Comparison of ENCODE assay signal across 20 cellular contexts in genomic region chr1:23845163-23845562, GRCh38. TPM values are rescaled to one million over a fixed set of nuclear protein-coding genes. Genes with fewer than 3 reads are reported as not detected.
A peak's percentile ranks its signal among the peaks of the same experiment; 100 is the strongest.
DNase-seq lines count a peak whose midpoint lies in the region; ATAC-seq and TF ChIP-seq lines count a peak whose summit lies in the region.
"Had no signal": no experiment of that assay in that cellular context is flagged by ENCODE, and none has a peak within 500 bp of the region (broad histone marks: within the 10 kb centered on the region; RNA-seq: fewer than 3 reads in every experiment).

No MANE protein-coding gene starts in this region.

- no peak overlapping the region for H2AFZ ChIP-seq in neural progenitor cell (replicated peaks)

- peak; percentile 11 for DNase-seq in NCI-H2196 (lab: John Stamatoyannopoulos, UW; ENCODE audit: unreplicated experiment)
- DNase-seq in NCI-H2196 treated with DMSO at 0.1 percent for 48 hours (lab: John Stamatoyannopoulos, UW; ENCODE audit: unreplicated experiment), result no peak
- peak; percentile 33 for DNase-seq in OCI-M1 (lab: John Stamatoyannopoulos, UW)
- no peak for DNase-seq in neural progenitor cell (ENCODE audit: low spot score)
- no peak for DNase-seq in activated naive CD4-positive, alpha-beta T cell treated with anti-CD3 and anti-CD28 coated beads, Interleukin-2, amount 50 U/mL, for 72 hours (ENCODE audit: low spot score in 2 of 2)
- DNase-seq in NCI-H2171 treated with DMSO at 0.1 percent for 48 hours (lab: John Stamatoyannopoulos, UW), result no peak
- DNase-seq in suprapubic skin (ENCODE audit: low spot score in 2 of 2), result no peak
- DNase-seq: 8988T; CD4-positive, alpha-beta memory T cell; DMS53; GDM1; Kasumi-1; NCI-H1105; NCI-H146; NCI-H2029; NCI-H524 treated with DMSO at 0.1 percent for 48 hours; NCI-H82; SIG-M5 had no signal

- no peak for TF ChIP-seq POLR2A in suprapubic skin (IDR thresholded peaks at IDR 0.05)

- peaks cover 7% of the 10 kb centered on the region for H3K27me3 Mint-ChIP-seq in neural progenitor cell (ENCODE audit: insufficient read depth, low read depth)
- H3K27me3 Mint-ChIP-seq: CD4-positive, alpha-beta memory T cell had no signal

- ATAC-seq in activated naive CD4-positive, alpha-beta T cell treated with anti-CD3 and anti-CD28 coated beads, Interleukin-2, amount 50 U/mL, for 72 hours, result no peak
- ATAC-seq: SK-N-SH treated with all-trans-retinoic acid at 6 μM for 48 hours had no signal

- H3K9me3 Mint-ChIP-seq in neural progenitor cell, result no peaks in the 10 kb centered on the region
- no peaks in the 10 kb centered on the region for H3K9me3 Mint-ChIP-seq in activated naive CD4-positive, alpha-beta T cell treated with anti-CD3 and anti-CD28 coated beads, Interleukin-2, amount 50 U/mL, for 72 hours

- no peak overlapping the region for H3K9ac ChIP-seq in neural progenitor cell
- H3K9ac ChIP-seq: BLaER1 treated with 17β-estradiol and CSF1 and Interleukin-3, amounts not matched to agents 10 nM and 100 nM had no signal

- H3F3A ChIP-seq in neural progenitor cell (ENCODE audit: low read depth), result no peaks in the 10 kb centered on the region

- H3K4me1 Mint-ChIP-seq in neural progenitor cell, result no peaks in the 10 kb centered on the region
- H3K4me1 Mint-ChIP-seq: CD4-positive, alpha-beta memory T cell had no signal

- no peak overlapping the region for H3K4me3 Mint-ChIP-seq in neural progenitor cell
- H3K4me3 Mint-ChIP-seq: CD4-positive, alpha-beta memory T cell had no signal

- TF ChIP-seq CTCF in neural progenitor cell (IDR thresholded peaks at IDR 0.05), result no peak
- TF ChIP-seq CTCF in suprapubic skin (IDR thresholded peaks at IDR 0.05), result no peak

- WGBS in suprapubic skin, result 96% methylated on average over 2 of the region's 2 CpGs

- H3K4me1 ChIP-seq in neural progenitor cell (no peaks in the 10 kb centered on the region), suprapubic skin (no peaks in the 10 kb centered on the region)
- H3K4me1 ChIP-seq: BLaER1 treated with 17β-estradiol and CSF1 and Interleukin-3, amounts not matched to agents 10 nM and 100 nM had no signal

- H3K79me2 ChIP-seq in neural progenitor cell (ENCODE audit: low read depth), result no peaks in the 10 kb centered on the region

- H3K27me3 ChIP-seq in neural progenitor cell, result no peaks in the 10 kb centered on the region
- H3K27me3 ChIP-seq in suprapubic skin, result no peaks in the 10 kb centered on the region
- H3K27me3 ChIP-seq: BLaER1 treated with 17β-estradiol and CSF1 and Interleukin-3, amounts not matched to agents 10 nM and 100 nM had no signal

- H3K36me3 Mint-ChIP-seq in neural progenitor cell, result no peaks in the 10 kb centered on the region
- H3K36me3 Mint-ChIP-seq in activated naive CD4-positive, alpha-beta T cell treated with anti-CD3 and anti-CD28 coated beads, Interleukin-2, amount 50 U/mL, for 72 hours, result peaks cover 18 to 22% of the 10 kb centered on the region in 2 donors

- TF ChIP-seq EP300 in suprapubic skin (IDR thresholded peaks at IDR 0.05), result no peak

- H3K27ac Mint-ChIP-seq in neural progenitor cell, result peak overlapping the region; percentile 70
- no peak overlapping the region for H3K27ac Mint-ChIP-seq in activated naive CD4-positive, alpha-beta T cell treated with anti-CD3 and anti-CD28 coated beads, Interleukin-2, amount 50 U/mL, for 72 hours

- H3K4me2 ChIP-seq in neural progenitor cell, result no peak overlapping the region
- H3K4me2 ChIP-seq: BLaER1 treated with 17β-estradiol and CSF1 and Interleukin-3, amounts not matched to agents 10 nM and 100 nM had no signal

- H3K4me3 ChIP-seq in neural progenitor cell (no peak overlapping the region), suprapubic skin (no peak overlapping the region)
- H3K4me3 ChIP-seq: BLaER1 treated with 17β-estradiol and CSF1 and Interleukin-3, amounts not matched to agents 10 nM and 100 nM had no signal

- no peaks in the 10 kb centered on the region for H4K20me1 ChIP-seq in neural progenitor cell (ENCODE audit: low read depth)
- H4K20me1 ChIP-seq: BLaER1 treated with 17β-estradiol and CSF1 and Interleukin-3, amounts not matched to agents 10 nM and 100 nM had no signal

- H3K36me3 ChIP-seq in neural progenitor cell (no peaks in the 10 kb centered on the region), suprapubic skin (peaks cover 35% of the 10 kb centered on the region)

- no peaks in the 10 kb centered on the region for H3K9me3 ChIP-seq in neural progenitor cell (ENCODE audit: low read depth)
- H3K9me3 ChIP-seq in suprapubic skin, result no peaks in the 10 kb centered on the region

- H3K27ac ChIP-seq in neural progenitor cell (no peak overlapping the region), suprapubic skin (no peak overlapping the region)
- H3K27ac ChIP-seq: BLaER1 treated with 17β-estradiol and CSF1 and Interleukin-3, amounts not matched to agents 10 nM and 100 nM had no signal

RNA-seq across cellular contexts. Expression of gene HMGCL, which starts 19.9 kb away (rescaled TPM):
- 20.7 and 30.7 TPM in 2 replicates for total RNA-seq in neural progenitor cell (ENCODE audit: low replicate concordance)
- 10 to 100 TPM; 29.0 to 45.3 TPM for total RNA-seq in activated naive CD4-positive, alpha-beta T cell treated with anti-CD3 and anti-CD28 coated beads, Interleukin-2, amount 50 U/mL, for 72 hours
- 10 to 100 TPM; 17.7 to 41.9 (median 29.3) TPM for total RNA-seq in suprapubic skin

RNA-seq across cellular contexts. Expression of gene FUCA1, which starts 22.9 kb away (rescaled TPM):
- total RNA-seq in neural progenitor cell (ENCODE audit: low replicate concordance) (10.2 and 12.6 TPM in 2 replicates), suprapubic skin (10 to 100 TPM; 11.8 to 17.6 (median 13.8) TPM)
- 1 to 10 TPM; 4.3 to 6.4 TPM for total RNA-seq in activated naive CD4-positive, alpha-beta T cell treated with anti-CD3 and anti-CD28 coated beads, Interleukin-2, amount 50 U/mL, for 72 hours

RNA-seq across cellular contexts. Expression of gene GALE, which starts 44.6 kb away (rescaled TPM):
- total RNA-seq in neural progenitor cell (ENCODE audit: low replicate concordance) (15.6 and 24.2 TPM in 2 replicates), suprapubic skin (10 to 100 TPM; 15.4 to 26.6 (median 16.9) TPM)
- total RNA-seq in activated naive CD4-positive, alpha-beta T cell treated with anti-CD3 and anti-CD28 coated beads, Interleukin-2, amount 50 U/mL, for 72 hours, result 10 to 100 TPM; 43.6 to 53.2 TPM

RNA-seq across cellular contexts. Expression of gene LYPLA2, which starts 54.2 kb away (rescaled TPM):
- total RNA-seq in neural progenitor cell (ENCODE audit: low replicate concordance) (41.8 and 102 TPM in 2 replicates), suprapubic skin (10 to 100 TPM; 52.7 to 76.9 (median 63.6) TPM)
- 10 to 100 TPM; 73.6 to 78.1 TPM for total RNA-seq in activated naive CD4-positive, alpha-beta T cell treated with anti-CD3 and anti-CD28 coated beads, Interleukin-2, amount 50 U/mL, for 72 hours

Comparison
In these comparisons a context has a peak if more than half of its experiments do, and no peak if none do; other contexts are left out.
1. DNase-seq: peak in NCI-H2196 (single experiment) and OCI-M1 (single experiment); none in NCI-H2196 treated with DMSO at 0.1 percent for 48 hours (single experiment), neural progenitor cell (single experiment), activated naive CD4-positive, alpha-beta T cell treated with anti-CD3 and anti-CD28 coated beads, Interleukin-2, amount 50 U/mL, for 72 hours (0 of 2), NCI-H2171 treated with DMSO at 0.1 percent for 48 hours (single experiment) and suprapubic skin (0 of 2).